Comparison of ENCODE assay signal across 20 cellular contexts in genomic region chr5:35341189-35341588, GRCh38.
DNase-seq lines count a peak whose midpoint lies in the region; ATAC-seq and TF ChIP-seq lines count a peak whose summit lies in the region.
"Had no signal": no experiment of that assay in that cellular context is flagged by ENCODE, and none has a peak within 500 bp of the region (broad histone marks: within the 10 kb centered on the region; RNA-seq: fewer than 3 reads in every experiment).

No MANE protein-coding gene starts in this region.

- no peak overlapping the region for H3K4me3 Mint-ChIP-seq in activated CD4-positive, alpha-beta T cell treated with anti-CD3 and anti-CD28 coated beads, Interleukin-2, amount 10 ng/mL, durations not matched to agents 24 days and 14 days
- H3K4me3 Mint-ChIP-seq in naive thymus-derived CD4-positive, alpha-beta T cell: no peak overlapping the region
- H3K4me3 Mint-ChIP-seq: B cell; CD4-positive, alpha-beta T cell; CD8-positive, alpha-beta T cell had no signal

- no peaks in the 10 kb centered on the region for H3K27me3 Mint-ChIP-seq in activated CD4-positive, alpha-beta T cell treated with anti-CD3 and anti-CD28 coated beads, Interleukin-2, amount 10 ng/mL, durations not matched to agents 24 days and 14 days
- H3K27me3 Mint-ChIP-seq in naive thymus-derived CD4-positive, alpha-beta T cell: peaks cover 0 to 9% (median 6%) of the 10 kb centered on the region in 5 donors
- H3K27me3 Mint-ChIP-seq: B cell had no signal

- POLR2A ChIA-PET in naive thymus-derived CD4-positive, alpha-beta T cell (lab: Charles Lee): no interaction called here

- no CpG with 5 or more reads among the region's 1 CpG for WGBS in mesendoderm (ENCODE audit: extremely low coverage, insufficient coverage, low lambda C conversion rate)
- WGBS in suprapubic skin: 93% methylated on average over 1 of the region's 1 CpG

- H2AK5ac ChIP-seq in mesendoderm (ENCODE audit: low read length): no peak overlapping the region

- H3K56ac ChIP-seq in mesendoderm (ENCODE audit: low read length): no peak overlapping the region

- peak; percentile 77 for ATAC-seq in GM18520 (IDR thresholded peaks at IDR 0.05; ENCODE audit: unreplicated experiment)
- ATAC-seq in GM21381 (IDR thresholded peaks at IDR 0.05; ENCODE audit: unreplicated experiment): peak; percentile 56
- ATAC-seq in HG02610 (IDR thresholded peaks at IDR 0.05; ENCODE audit: unreplicated experiment): peak; percentile 87
- ATAC-seq in HG03097 (IDR thresholded peaks at IDR 0.05; ENCODE audit: low FRiP score, unreplicated experiment): no peak
- ATAC-seq in naive thymus-derived CD4-positive, alpha-beta T cell: no peak
- ATAC-seq: A549; CD8-positive, alpha-beta T cell had no signal

- no peak overlapping the region for H2BK120ac ChIP-seq in mesendoderm (ENCODE audit: low read depth, low read length)

- no peaks in the 10 kb centered on the region for H3K4me1 Mint-ChIP-seq in activated CD4-positive, alpha-beta T cell treated with anti-CD3 and anti-CD28 coated beads, Interleukin-2, amount 10 ng/mL, durations not matched to agents 24 days and 14 days
- peaks cover 0 to 1% (median 0%) of the 10 kb centered on the region in 7 donors for H3K4me1 Mint-ChIP-seq in naive thymus-derived CD4-positive, alpha-beta T cell
- H3K4me1 Mint-ChIP-seq: B cell had no signal

- H3K23ac ChIP-seq in mesendoderm (ENCODE audit: low read length): no peak overlapping the region

- DNase-seq in mesendoderm (no peak), suprapubic skin (ENCODE audit: low spot score in 2 of 2) (no peak)
- DNase-seq in activated CD4-positive, alpha-beta T cell treated with anti-CD3 and anti-CD28 coated beads, Interleukin-2, amount 10 ng/mL, durations not matched to agents 24 days and 14 days: no peak
- no peak for DNase-seq in naive thymus-derived CD4-positive, alpha-beta T cell
- DNase-seq: AML-193; Caco-2; Calu3; CD4-positive, alpha-beta T cell; CD8-positive, alpha-beta T cell; DMS79 treated with DMSO at 0.1 percent for 48 hours; GF-D8 had no signal

- no peaks in the 10 kb centered on the region for H3K36me3 Mint-ChIP-seq in activated CD4-positive, alpha-beta T cell treated with anti-CD3 and anti-CD28 coated beads, Interleukin-2, amount 10 ng/mL, durations not matched to agents 24 days and 14 days (ENCODE audit: low read depth)
- H3K36me3 Mint-ChIP-seq in naive thymus-derived CD4-positive, alpha-beta T cell: peaks cover 0 to 8% (median 0%) of the 10 kb centered on the region in 5 donors
- H3K36me3 Mint-ChIP-seq: CD8-positive, alpha-beta T cell had no signal

- no peak overlapping the region for H3K27ac Mint-ChIP-seq in activated CD4-positive, alpha-beta T cell treated with anti-CD3 and anti-CD28 coated beads, Interleukin-2, amount 10 ng/mL, durations not matched to agents 24 days and 14 days
- no peak overlapping the region for H3K27ac Mint-ChIP-seq in naive thymus-derived CD4-positive, alpha-beta T cell
- H3K27ac Mint-ChIP-seq: B cell; CD4-positive, alpha-beta T cell; CD8-positive, alpha-beta T cell had no signal

- H3K27ac ChIP-seq in mesendoderm (ENCODE audit: low read depth, low read length) (no peak overlapping the region), suprapubic skin (no peak overlapping the region)
- no peak overlapping the region for H3K27ac ChIP-seq in naive thymus-derived CD4-positive, alpha-beta T cell (ENCODE audit: low read depth, low read length)
- H3K27ac ChIP-seq: 22Rv1; A549; BLaER1 treated with 17β-estradiol and CSF1 and Interleukin-3, amounts not matched to agents 10 nM and 100 nM; C4-2B had no signal

- H3K27me3 ChIP-seq in mesendoderm (ENCODE audit: insufficient read depth, low read length, poor library complexity) (no peaks in the 10 kb centered on the region), suprapubic skin (no peaks in the 10 kb centered on the region)
- no peaks in the 10 kb centered on the region for H3K27me3 ChIP-seq in naive thymus-derived CD4-positive, alpha-beta T cell (ENCODE audit: control insufficient read depth in 2 of 2, insufficient read depth in 2 of 2, low read length in 2 of 2)
- H3K27me3 ChIP-seq: BLaER1 treated with 17β-estradiol and CSF1 and Interleukin-3, amounts not matched to agents 10 nM and 100 nM had no signal

- no peak overlapping the region for H3K4ac ChIP-seq in mesendoderm (ENCODE audit: low read depth, low read length)

- no peak overlapping the region for H3K4me2 ChIP-seq in mesendoderm (ENCODE audit: low read length)
- H3K4me2 ChIP-seq: A549; BLaER1 treated with 17β-estradiol and CSF1 and Interleukin-3, amounts not matched to agents 10 nM and 100 nM had no signal

- H3K79me2 ChIP-seq in mesendoderm (ENCODE audit: control insufficient read depth, insufficient read depth, low read length): no peaks in the 10 kb centered on the region

- no peaks in the 10 kb centered on the region for H3K36me3 ChIP-seq in mesendoderm (ENCODE audit: control insufficient read depth, insufficient read depth, low read length)
- no peaks in the 10 kb centered on the region for H3K36me3 ChIP-seq in suprapubic skin
- no peaks in the 10 kb centered on the region for H3K36me3 ChIP-seq in naive thymus-derived CD4-positive, alpha-beta T cell (ENCODE audit: control insufficient read depth in 2 of 3, insufficient read depth in 3 of 3, low read length in 3 of 3)
- H3K36me3 ChIP-seq: BLaER1 treated with 17β-estradiol and CSF1 and Interleukin-3, amounts not matched to agents 10 nM and 100 nM had no signal

- TF ChIP-seq CTCF in suprapubic skin (IDR thresholded peaks at IDR 0.05): no peak

- H3K4me3 ChIP-seq in mesendoderm (ENCODE audit: low read length) (no peak overlapping the region), suprapubic skin (no peak overlapping the region)
- H3K4me3 ChIP-seq in naive thymus-derived CD4-positive, alpha-beta T cell (ENCODE audit: low read length): no peak overlapping the region
- H3K4me3 ChIP-seq: A549; BLaER1 treated with 17β-estradiol and CSF1 and Interleukin-3, amounts not matched to agents 10 nM and 100 nM had no signal

- H4K5ac ChIP-seq in mesendoderm (ENCODE audit: low read length): no peak overlapping the region

- CTCF ChIA-PET in naive thymus-derived CD4-positive, alpha-beta T cell (lab: Charles Lee): no interaction called here

- intact Hi-C loops in activated CD4-positive, alpha-beta T cell treated with anti-CD3 and anti-CD28 coated beads, Interleukin-2, amount 10 ng/mL, durations not matched to agents 24 days and 14 days (cut with micrococcal nuclease): no loop called here
- intact Hi-C loops in naive thymus-derived CD4-positive, alpha-beta T cell (cut with micrococcal nuclease): no loop called here

- H4K8ac ChIP-seq in mesendoderm (ENCODE audit: low read depth, low read length): no peak overlapping the region

- no peaks in the 10 kb centered on the region for H3K9me3 ChIP-seq in suprapubic skin
- H3K9me3 ChIP-seq in naive thymus-derived CD4-positive, alpha-beta T cell (ENCODE audit: control insufficient read depth in 2 of 3, low read length in 3 of 3): no peaks in the 10 kb centered on the region
- H3K9me3 ChIP-seq: A549, Caco-2 had no signal

- peaks cover 3% of the 10 kb centered on the region for H3K9me3 Mint-ChIP-seq in activated CD4-positive, alpha-beta T cell treated with anti-CD3 and anti-CD28 coated beads, Interleukin-2, amount 10 ng/mL, durations not matched to agents 24 days and 14 days
- peaks cover 0 to 17% (median 7%) of the 10 kb centered on the region in 11 donors for H3K9me3 Mint-ChIP-seq in naive thymus-derived CD4-positive, alpha-beta T cell

- peak overlapping the region; percentile 85 for H2BK15ac ChIP-seq in mesendoderm (replicated peaks; ENCODE audit: low read depth)

- H3K79me1 ChIP-seq in mesendoderm (ENCODE audit: low read length): no peaks in the 10 kb centered on the region

- no peak for TF ChIP-seq EP300 in suprapubic skin (IDR thresholded peaks at IDR 0.05)

- no peak overlapping the region for H3K9ac ChIP-seq in mesendoderm (ENCODE audit: low read length)
- H3K9ac ChIP-seq: BLaER1 treated with 17β-estradiol and CSF1 and Interleukin-3, amounts not matched to agents 10 nM and 100 nM had no signal

- TF ChIP-seq POLR2A in suprapubic skin (IDR thresholded peaks at IDR 0.05): no peak

- H3K4me1 ChIP-seq in mesendoderm (ENCODE audit: control insufficient read depth, low read depth, low read length) (peaks cover 3% of the 10 kb centered on the region), suprapubic skin (peaks cover 5% of the 10 kb centered on the region)
- no peaks in the 10 kb centered on the region for H3K4me1 ChIP-seq in naive thymus-derived CD4-positive, alpha-beta T cell (ENCODE audit: control insufficient read depth in 2 of 2, insufficient read depth in 2 of 2, low read length in 2 of 2)
- H3K4me1 ChIP-seq: A549, Caco-2 had no signal

- no peak overlapping the region for H2BK5ac ChIP-seq in mesendoderm (ENCODE audit: low read length)

- no peak overlapping the region for H3K18ac ChIP-seq in mesendoderm (ENCODE audit: low read length)

Comparison
In these comparisons a context has a peak if more than half of its experiments do, and no peak if none do; other contexts are left out.
1. ATAC-seq: peak in GM18520 (single experiment), GM21381 (single experiment) and HG02610 (single experiment); none in HG03097 (single experiment) and naive thymus-derived CD4-positive, alpha-beta T cell (single experiment).